ENCODE assay signal across 8 cellular contexts in genomic region chr17:68613739-68614298, GRCh38. TPM values are rescaled to one million over a fixed set of nuclear protein-coding genes. Genes with fewer than 3 reads are reported as not detected.
A peak's percentile ranks its signal among the peaks of the same experiment; 100 is the strongest.
DNase-seq lines count a peak whose midpoint lies in the region; ATAC-seq and TF ChIP-seq lines count a peak whose summit lies in the region.

No MANE protein-coding gene starts in this region.

- WGBS in aorta, 2 donors, result 55 to 56% methylated on average over 5 of the region's 5 CpGs

- no peak overlapping the region for H3K27ac ChIP-seq in aorta (ENCODE audit: low read depth in 1 of 2, low read length in 2 of 2)

- intact Hi-C loops in activated naive CD4-positive, alpha-beta T cell treated with anti-CD3 and anti-CD28 coated beads for 36 hours (cut with micrococcal nuclease), result loop anchor here (1.0 to 10.0 kb wide), 4 partner anchors 80 to 349 kb away; no protein-coding TSS in a partner anchor
- intact Hi-C loops in aorta (cut with DNase I), result no loop called here

- no peaks in the 10 kb centered on the region for H3K4me1 ChIP-seq in Loucy (ENCODE audit: insufficient read depth, low read length, poor library complexity, severe bottlenecking)
- no peaks in the 10 kb centered on the region for H3K4me1 ChIP-seq in aorta (ENCODE audit: control insufficient read depth in 1 of 2, insufficient read depth in 2 of 2, low read length in 2 of 2)

- peak; percentile 51 for ATAC-seq in omental fat pad (ENCODE audit: low FRiP score)
- no peak for ATAC-seq in aorta (ENCODE audit: low FRiP score)
- no peak for ATAC-seq in GM21576 (IDR thresholded peaks at IDR 0.05; ENCODE audit: unreplicated experiment)

- H4K20me1 ChIP-seq in Loucy (ENCODE audit: insufficient read depth, low read length, poor library complexity, severe bottlenecking), result no peaks in the 10 kb centered on the region

- no peaks in the 10 kb centered on the region for H3K36me3 Mint-ChIP-seq in activated naive CD4-positive, alpha-beta T cell treated with anti-CD3 and anti-CD28 coated beads for 36 hours (ENCODE audit: low read depth)

- H3K36me3 ChIP-seq in Loucy (ENCODE audit: insufficient read depth, low read length) (no peaks in the 10 kb centered on the region), aorta (ENCODE audit: control insufficient read depth in 1 of 2, insufficient read depth in 2 of 2, low read length in 1 of 2) (no peaks in the 10 kb centered on the region)

- H3K9me3 ChIP-seq in Loucy (ENCODE audit: insufficient read depth, low read depth, low read length) (peaks cover 5% of the 10 kb centered on the region), aorta (ENCODE audit: control insufficient read depth, low read length) (peaks cover 2% of the 10 kb centered on the region)

- peak; percentile 47 for DNase-seq in activated naive CD4-positive, alpha-beta T cell treated with anti-CD3 and anti-CD28 coated beads for 36 hours
- DNase-seq in activated naive CD4-positive, alpha-beta T cell treated with anti-CD3 and anti-CD28 coated beads, Interleukin-2, amount 50 U/mL, for 16 hours, result no peak
- DNase-seq in SHP77 (lab: John Stamatoyannopoulos, UW), result peak; percentile 42 to 53
- peak; percentile 58 for DNase-seq in fibroblast of gingiva (ENCODE audit: low read depth)
- no peak for DNase-seq in omental fat pad (ENCODE audit: low spot score)
- DNase-seq in aorta, result no peak

- H2AFZ ChIP-seq in Loucy (ENCODE audit: low read length), result peak overlapping the region; percentile 85

- H3K27me3 ChIP-seq in Loucy (ENCODE audit: insufficient read depth, low read length, poor library complexity, severe bottlenecking), result no peaks in the 10 kb centered on the region
- no peaks in the 10 kb centered on the region for H3K27me3 ChIP-seq in aorta (ENCODE audit: control insufficient read depth in 1 of 2, insufficient read depth in 2 of 2, low read length in 1 of 2)

- H3K27ac Mint-ChIP-seq in activated naive CD4-positive, alpha-beta T cell treated with anti-CD3 and anti-CD28 coated beads for 36 hours, result no peak overlapping the region

- no peak overlapping the region for H3K4me3 ChIP-seq in Loucy (ENCODE audit: low read length, poor library complexity, severe bottlenecking)
- H3K4me3 ChIP-seq in aorta (ENCODE audit: low read length in 2 of 2), result no peak overlapping the region

- TF ChIP-seq CTCF in Loucy (conservative IDR thresholded peaks at IDR 0.05; ENCODE audit: low read length) (peak; percentile 93), omental fat pad (IDR thresholded peaks at IDR 0.05) (peak in 1 of 3 donors; percentile 9)

- CTCF ChIA-PET in activated naive CD4-positive, alpha-beta T cell treated with anti-CD3 and anti-CD28 coated beads for 36 hours (lab: Charles Lee), result interaction anchor here (0.6 to 1.5 kb wide), 5 partner anchors 9 to 593 kb away, joined by 3 to 8 read pairs (median 4); no protein-coding TSS in a partner anchor

- H3K4me2 ChIP-seq in Loucy (ENCODE audit: low read depth, low read length, poor library complexity, severe bottlenecking), result peak overlapping the region; percentile 14

- H3K9me3 Mint-ChIP-seq in activated naive CD4-positive, alpha-beta T cell treated with anti-CD3 and anti-CD28 coated beads for 36 hours, result peaks cover 16% of the 10 kb centered on the region

- H3K9ac ChIP-seq in Loucy (ENCODE audit: low read depth, low read length, poor library complexity, severe bottlenecking), result no peak overlapping the region

- H3K4me3 Mint-ChIP-seq in activated naive CD4-positive, alpha-beta T cell treated with anti-CD3 and anti-CD28 coated beads for 36 hours, result no peak overlapping the region

- H3K9me2 ChIP-seq in Loucy (replicated peaks; ENCODE audit: low read depth, low read length), result no peaks in the 10 kb centered on the region

- H3K4me1 Mint-ChIP-seq in activated naive CD4-positive, alpha-beta T cell treated with anti-CD3 and anti-CD28 coated beads for 36 hours (ENCODE audit: low read depth), result no peaks in the 10 kb centered on the region

- H3F3A ChIP-seq in Loucy (ENCODE audit: low read depth), result no peaks in the 10 kb centered on the region

- H3K79me2 ChIP-seq in Loucy (ENCODE audit: insufficient read depth, low read length), result no peaks in the 10 kb centered on the region

- peaks cover 19% of the 10 kb centered on the region for H3K27me3 Mint-ChIP-seq in activated naive CD4-positive, alpha-beta T cell treated with anti-CD3 and anti-CD28 coated beads for 36 hours (ENCODE audit: low read depth)

RNA-seq across cellular contexts. Expression of gene FAM20A, which starts 12.7 kb away (rescaled TPM):
- not detected for total RNA-seq in activated naive CD4-positive, alpha-beta T cell treated with anti-CD3 and anti-CD28 coated beads for 36 hours
- total RNA-seq in omental fat pad (10 to 100 TPM; 13.1 to 55.8 (median 15.1) TPM), aorta (10 to 100 TPM; 16.4 to 71.6 TPM)
- 1 to 10 TPM in 1 of 2 donors, under 1 TPM in 1; 0.69 to 6.0 TPM for polyA plus RNA-seq in aorta

Comparison
In these comparisons a context has a peak if more than half of its experiments do, and no peak if none do; other contexts are left out.
1. DNase-seq: peak in activated naive CD4-positive, alpha-beta T cell treated with anti-CD3 and anti-CD28 coated beads for 36 hours (single experiment), SHP77 (2 of 2) and fibroblast of gingiva (single experiment); none in activated naive CD4-positive, alpha-beta T cell treated with anti-CD3 and anti-CD28 coated beads, Interleukin-2, amount 50 U/mL, for 16 hours (single experiment), omental fat pad (single experiment) and aorta (0 of 2).
2. RNA of gene FAM20A, which starts 12.7 kb away (total RNA-seq): 16.4 to 71.6 TPM in aorta and 13.1 to 55.8 TPM in omental fat pad; not detected in activated naive CD4-positive, alpha-beta T cell treated with anti-CD3 and anti-CD28 coated beads for 36 hours; every median in the first group is over 10 times any median in the second.